Comparison of ENCODE assay signal across 11 cellular contexts in genomic region chr13:81639984-81640582, GRCh38.
DNase-seq lines count a peak whose midpoint lies in the region; ATAC-seq and TF ChIP-seq lines count a peak whose summit lies in the region.
"Had no signal": no experiment of that assay in that cellular context is flagged by ENCODE, and none has a peak within 500 bp of the region (broad histone marks: within the 10 kb centered on the region; RNA-seq: fewer than 3 reads in every experiment).

No MANE protein-coding gene starts in this region.

- no peak overlapping the region for H3K4me3 ChIP-seq in dorsolateral prefrontal cortex
- H3K4me3 ChIP-seq: spleen had no signal

- H3K27me3 ChIP-seq in dorsolateral prefrontal cortex: no peaks in the 10 kb centered on the region
- H3K27me3 ChIP-seq: spleen had no signal

- no peaks in the 10 kb centered on the region for H3K27me3 Mint-ChIP-seq in progenitor cell of endocrine pancreas
- no peaks in the 10 kb centered on the region for H3K27me3 Mint-ChIP-seq in activated naive CD4-positive, alpha-beta T cell treated with anti-CD3 and anti-CD28 coated beads, Interleukin-2, amount 10 ng/mL, durations not matched to agents 7 days and 5 days

- peaks cover 6% of the 10 kb centered on the region for H3K9me3 Mint-ChIP-seq in progenitor cell of endocrine pancreas (ENCODE audit: low read depth)
- peaks cover 1% of the 10 kb centered on the region for H3K9me3 Mint-ChIP-seq in activated naive CD4-positive, alpha-beta T cell treated with anti-CD3 and anti-CD28 coated beads, Interleukin-2, amount 10 ng/mL, durations not matched to agents 7 days and 5 days

- H3K27ac Mint-ChIP-seq in progenitor cell of endocrine pancreas: no peak overlapping the region
- H3K27ac Mint-ChIP-seq in activated naive CD4-positive, alpha-beta T cell treated with anti-CD3 and anti-CD28 coated beads, Interleukin-2, amount 10 ng/mL, durations not matched to agents 7 days and 5 days: no peak overlapping the region

- H3K4me1 Mint-ChIP-seq in progenitor cell of endocrine pancreas (ENCODE audit: low read depth): peaks cover 9% of the 10 kb centered on the region
- H3K4me1 Mint-ChIP-seq in activated naive CD4-positive, alpha-beta T cell treated with anti-CD3 and anti-CD28 coated beads, Interleukin-2, amount 10 ng/mL, durations not matched to agents 7 days and 5 days: no peaks in the 10 kb centered on the region

- DNase-seq in DMS 273 (lab: John Stamatoyannopoulos, UW; ENCODE audit: unreplicated experiment) (peak; percentile 48), DMS 273 treated with DMSO at 0.1 percent for 48 hours (lab: John Stamatoyannopoulos, UW) (no peak), NCI-H1694 (lab: John Stamatoyannopoulos, UW) (peak; percentile 35), dorsolateral prefrontal cortex (no peak), progenitor cell of endocrine pancreas (ENCODE audit: low spot score, unreplicated experiment) (no peak), Right ventricle myocardium superior (no peak)
- DNase-seq in activated naive CD4-positive, alpha-beta T cell treated with anti-CD3 and anti-CD28 coated beads, Interleukin-2, amount 10 ng/mL, durations not matched to agents 7 days and 5 days: no peak
- DNase-seq in activated effector memory CD4-positive, alpha-beta T cell treated with Interleukin-2 at 50 U/mL for 16 hours: no peak
- DNase-seq: effector CD4-positive, alpha-beta T cell; KG1; spleen had no signal

- CTCF ChIA-PET in activated naive CD4-positive, alpha-beta T cell treated with anti-CD3 and anti-CD28 coated beads, Interleukin-2, amount 10 ng/mL, durations not matched to agents 7 days and 5 days (lab: Charles Lee): no interaction called here

- intact Hi-C loops in dorsolateral prefrontal cortex (cut with DNase I): no loop called here
- intact Hi-C loops in Right ventricle myocardium superior (cut with DNase I): no loop called here

- H3K36me3 Mint-ChIP-seq in progenitor cell of endocrine pancreas (ENCODE audit: insufficient read depth): no peaks in the 10 kb centered on the region
- no peaks in the 10 kb centered on the region for H3K36me3 Mint-ChIP-seq in activated naive CD4-positive, alpha-beta T cell treated with anti-CD3 and anti-CD28 coated beads, Interleukin-2, amount 10 ng/mL, durations not matched to agents 7 days and 5 days

- ATAC-seq in Right ventricle myocardium superior (ENCODE audit: poor library complexity): no peak

- TF ChIP-seq CTCF in dorsolateral prefrontal cortex (IDR thresholded peaks at IDR 0.05 in 54 of 56, conservative IDR thresholded peaks at IDR 0.05 in 2 of 56; ENCODE audit: low read depth in 1 of 56, partially characterized antibody in 56 of 56) (peak in 43 of 56 donors; percentile 10 to 52 (median 31)), progenitor cell of endocrine pancreas (IDR thresholded peaks at IDR 0.05; ENCODE audit: unreplicated experiment) (peak; percentile 43)

- no peak overlapping the region for H3K27ac ChIP-seq in dorsolateral prefrontal cortex
- H3K27ac ChIP-seq: spleen had no signal

- H3K4me3 Mint-ChIP-seq in progenitor cell of endocrine pancreas (ENCODE audit: low read depth): no peak overlapping the region
- H3K4me3 Mint-ChIP-seq in activated naive CD4-positive, alpha-beta T cell treated with anti-CD3 and anti-CD28 coated beads, Interleukin-2, amount 10 ng/mL, durations not matched to agents 7 days and 5 days: no peak overlapping the region

Comparison
In these comparisons a context has a peak if more than half of its experiments do, and no peak if none do; other contexts are left out.
1. DNase-seq: peak in DMS 273 (single experiment) and NCI-H1694 (single experiment); none in DMS 273 treated with DMSO at 0.1 percent for 48 hours (single experiment), dorsolateral prefrontal cortex (0 of 10), progenitor cell of endocrine pancreas (single experiment), activated naive CD4-positive, alpha-beta T cell treated with anti-CD3 and anti-CD28 coated beads, Interleukin-2, amount 10 ng/mL, durations not matched to agents 7 days and 5 days (single experiment), Right ventricle myocardium superior (single experiment) and activated effector memory CD4-positive, alpha-beta T cell treated with Interleukin-2 at 50 U/mL for 16 hours (single experiment).